Comparison of ENCODE assay signal across 15 cellular contexts in genomic region chr10:34624323-34625153, GRCh38.
"Had no signal": no experiment of that assay in that cellular context is flagged by ENCODE, and none has a peak within 500 bp of the region (broad histone marks: within the 10 kb centered on the region; RNA-seq: fewer than 3 reads in every experiment).

No MANE protein-coding gene starts in this region.

- H3K4me1 ChIP-seq: neural progenitor cell had no signal

- ATAC-seq: foreskin keratinocyte, pancreas had no signal

- DNase-seq: activated CD4-positive, alpha-beta T cell treated with anti-CD3 and anti-CD28 coated beads, Interleukin-2, amount 50 U/mL, for 1 hour; activated CD8-positive, alpha-beta memory T cell treated with anti-CD3 and anti-CD28 coated beads for 24 hours; activated gamma-delta T cell treated with Interleukin-2 at 50 U/mL for 16 hours; brain microvascular endothelial cell; cortex of kidney; effector CD4-positive, alpha-beta T cell; foreskin keratinocyte; head of caudate nucleus; pancreas; retina; stimulated activated CD4-positive, alpha-beta T cell treated with anti-CD3 and anti-CD28 coated beads, Interleukin-2, amount 100 ng/mL, for 48 hours; stimulated activated naive CD4-positive, alpha-beta T cell treated with Interleukin-2 at 50 U/mL for 16 hours had no signal

- H3K27ac ChIP-seq: brain microvascular endothelial cell, foreskin keratinocyte, neural progenitor cell, pancreas, suprapubic skin, upper lobe of left lung had no signal

- H3K36me3 ChIP-seq: brain microvascular endothelial cell, neural progenitor cell, pancreas, suprapubic skin, upper lobe of left lung had no signal

- H3K9me3 ChIP-seq: pancreas, suprapubic skin, upper lobe of left lung had no signal

- H3K4me2 ChIP-seq: neural progenitor cell had no signal

- H3K9ac ChIP-seq: neural progenitor cell had no signal

- H3K4me3 ChIP-seq: neural progenitor cell, pancreas, suprapubic skin, upper lobe of left lung had no signal

- H3K27me3 ChIP-seq: brain microvascular endothelial cell, foreskin keratinocyte, neural progenitor cell, pancreas, suprapubic skin, upper lobe of left lung had no signal

- H2AFZ ChIP-seq: neural progenitor cell had no signal
